In the genomic region with DNA sequence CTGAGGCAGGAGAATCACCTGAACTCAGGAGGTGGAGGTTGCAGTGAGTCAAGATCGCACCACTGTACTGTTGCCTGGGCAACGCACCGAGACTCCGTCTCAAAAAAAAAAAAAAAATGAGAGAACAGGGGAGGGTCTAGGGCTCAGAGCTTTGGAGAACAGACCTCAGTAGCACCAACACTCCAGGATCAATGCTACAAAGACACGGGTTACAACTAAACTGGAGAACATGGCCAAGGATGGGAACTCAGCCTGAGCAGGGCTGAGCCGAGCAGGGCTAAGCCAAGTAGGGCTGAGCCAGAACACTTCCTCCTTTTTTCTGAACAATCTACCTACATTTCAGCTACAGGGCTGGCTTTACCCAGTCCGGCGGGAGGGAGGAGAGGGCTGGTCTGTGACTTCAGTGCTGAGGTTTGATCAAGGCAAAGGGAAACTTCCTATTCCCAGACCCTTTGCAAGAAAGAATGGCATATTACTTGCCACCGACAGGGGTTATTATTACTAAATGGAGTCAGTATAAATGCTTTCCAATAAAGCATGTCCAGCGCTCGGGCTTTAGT, we compare ENCODE assay signal across 1 cellular context.
TF ChIP-seq lines count a peak whose summit lies in the region.

No MANE protein-coding gene starts in this region.

TF ChIP-seq in GM23338, 12 proteins besides CTCF, POLR2A, EP300 and RAD21 (continued from another document):
- TF ChIP-seq, protein P1, sequence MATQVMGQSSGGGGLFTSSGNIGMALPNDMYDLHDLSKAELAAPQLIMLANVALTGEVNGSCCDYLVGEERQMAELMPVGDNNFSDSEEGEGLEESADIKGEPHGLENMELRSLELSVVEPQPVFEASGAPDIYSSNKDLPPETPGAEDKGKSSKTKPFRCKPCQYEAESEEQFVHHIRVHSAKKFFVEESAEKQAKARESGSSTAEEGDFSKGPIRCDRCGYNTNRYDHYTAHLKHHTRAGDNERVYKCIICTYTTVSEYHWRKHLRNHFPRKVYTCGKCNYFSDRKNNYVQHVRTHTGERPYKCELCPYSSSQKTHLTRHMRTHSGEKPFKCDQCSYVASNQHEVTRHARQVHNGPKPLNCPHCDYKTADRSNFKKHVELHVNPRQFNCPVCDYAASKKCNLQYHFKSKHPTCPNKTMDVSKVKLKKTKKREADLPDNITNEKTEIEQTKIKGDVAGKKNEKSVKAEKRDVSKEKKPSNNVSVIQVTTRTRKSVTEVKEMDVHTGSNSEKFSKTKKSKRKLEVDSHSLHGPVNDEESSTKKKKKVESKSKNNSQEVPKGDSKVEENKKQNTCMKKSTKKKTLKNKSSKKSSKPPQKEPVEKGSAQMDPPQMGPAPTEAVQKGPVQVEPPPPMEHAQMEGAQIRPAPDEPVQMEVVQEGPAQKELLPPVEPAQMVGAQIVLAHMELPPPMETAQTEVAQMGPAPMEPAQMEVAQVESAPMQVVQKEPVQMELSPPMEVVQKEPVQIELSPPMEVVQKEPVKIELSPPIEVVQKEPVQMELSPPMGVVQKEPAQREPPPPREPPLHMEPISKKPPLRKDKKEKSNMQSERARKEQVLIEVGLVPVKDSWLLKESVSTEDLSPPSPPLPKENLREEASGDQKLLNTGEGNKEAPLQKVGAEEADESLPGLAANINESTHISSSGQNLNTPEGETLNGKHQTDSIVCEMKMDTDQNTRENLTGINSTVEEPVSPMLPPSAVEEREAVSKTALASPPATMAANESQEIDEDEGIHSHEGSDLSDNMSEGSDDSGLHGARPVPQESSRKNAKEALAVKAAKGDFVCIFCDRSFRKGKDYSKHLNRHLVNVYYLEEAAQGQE (IDR thresholded peaks at IDR 0.05; ENCODE audit: unreplicated experiment): no peak
- TF ChIP-seq EZH2phosphoT487 (IDR thresholded peaks at IDR 0.05; ENCODE audit: unreplicated experiment) (no peak), EZH2 (IDR thresholded peaks at IDR 0.05; ENCODE audit: low read depth, unreplicated experiment) (no peak), CREB1 (CRISPR knock-in tag; IDR thresholded peaks at IDR 0.05; ENCODE audit: low read depth) (no peak), NANOG (IDR thresholded peaks at IDR 0.05; ENCODE audit: borderline replicate concordance) (no peak), ZNF331 (CRISPR knock-in tag; IDR thresholded peaks at IDR 0.05; ENCODE audit: low read depth) (no peak), STAT1 (IDR thresholded peaks at IDR 0.05; ENCODE audit: unreplicated experiment) (no peak), ZNF114 (CRISPR knock-in tag; IDR thresholded peaks at IDR 0.05) (no peak), JUNB (IDR thresholded peaks at IDR 0.05; ENCODE audit: unreplicated experiment) (no peak), POLR2AphosphoS5 (IDR thresholded peaks at IDR 0.05; ENCODE audit: low read depth) (no peak)
- TF ChIP-seq, protein P2, sequence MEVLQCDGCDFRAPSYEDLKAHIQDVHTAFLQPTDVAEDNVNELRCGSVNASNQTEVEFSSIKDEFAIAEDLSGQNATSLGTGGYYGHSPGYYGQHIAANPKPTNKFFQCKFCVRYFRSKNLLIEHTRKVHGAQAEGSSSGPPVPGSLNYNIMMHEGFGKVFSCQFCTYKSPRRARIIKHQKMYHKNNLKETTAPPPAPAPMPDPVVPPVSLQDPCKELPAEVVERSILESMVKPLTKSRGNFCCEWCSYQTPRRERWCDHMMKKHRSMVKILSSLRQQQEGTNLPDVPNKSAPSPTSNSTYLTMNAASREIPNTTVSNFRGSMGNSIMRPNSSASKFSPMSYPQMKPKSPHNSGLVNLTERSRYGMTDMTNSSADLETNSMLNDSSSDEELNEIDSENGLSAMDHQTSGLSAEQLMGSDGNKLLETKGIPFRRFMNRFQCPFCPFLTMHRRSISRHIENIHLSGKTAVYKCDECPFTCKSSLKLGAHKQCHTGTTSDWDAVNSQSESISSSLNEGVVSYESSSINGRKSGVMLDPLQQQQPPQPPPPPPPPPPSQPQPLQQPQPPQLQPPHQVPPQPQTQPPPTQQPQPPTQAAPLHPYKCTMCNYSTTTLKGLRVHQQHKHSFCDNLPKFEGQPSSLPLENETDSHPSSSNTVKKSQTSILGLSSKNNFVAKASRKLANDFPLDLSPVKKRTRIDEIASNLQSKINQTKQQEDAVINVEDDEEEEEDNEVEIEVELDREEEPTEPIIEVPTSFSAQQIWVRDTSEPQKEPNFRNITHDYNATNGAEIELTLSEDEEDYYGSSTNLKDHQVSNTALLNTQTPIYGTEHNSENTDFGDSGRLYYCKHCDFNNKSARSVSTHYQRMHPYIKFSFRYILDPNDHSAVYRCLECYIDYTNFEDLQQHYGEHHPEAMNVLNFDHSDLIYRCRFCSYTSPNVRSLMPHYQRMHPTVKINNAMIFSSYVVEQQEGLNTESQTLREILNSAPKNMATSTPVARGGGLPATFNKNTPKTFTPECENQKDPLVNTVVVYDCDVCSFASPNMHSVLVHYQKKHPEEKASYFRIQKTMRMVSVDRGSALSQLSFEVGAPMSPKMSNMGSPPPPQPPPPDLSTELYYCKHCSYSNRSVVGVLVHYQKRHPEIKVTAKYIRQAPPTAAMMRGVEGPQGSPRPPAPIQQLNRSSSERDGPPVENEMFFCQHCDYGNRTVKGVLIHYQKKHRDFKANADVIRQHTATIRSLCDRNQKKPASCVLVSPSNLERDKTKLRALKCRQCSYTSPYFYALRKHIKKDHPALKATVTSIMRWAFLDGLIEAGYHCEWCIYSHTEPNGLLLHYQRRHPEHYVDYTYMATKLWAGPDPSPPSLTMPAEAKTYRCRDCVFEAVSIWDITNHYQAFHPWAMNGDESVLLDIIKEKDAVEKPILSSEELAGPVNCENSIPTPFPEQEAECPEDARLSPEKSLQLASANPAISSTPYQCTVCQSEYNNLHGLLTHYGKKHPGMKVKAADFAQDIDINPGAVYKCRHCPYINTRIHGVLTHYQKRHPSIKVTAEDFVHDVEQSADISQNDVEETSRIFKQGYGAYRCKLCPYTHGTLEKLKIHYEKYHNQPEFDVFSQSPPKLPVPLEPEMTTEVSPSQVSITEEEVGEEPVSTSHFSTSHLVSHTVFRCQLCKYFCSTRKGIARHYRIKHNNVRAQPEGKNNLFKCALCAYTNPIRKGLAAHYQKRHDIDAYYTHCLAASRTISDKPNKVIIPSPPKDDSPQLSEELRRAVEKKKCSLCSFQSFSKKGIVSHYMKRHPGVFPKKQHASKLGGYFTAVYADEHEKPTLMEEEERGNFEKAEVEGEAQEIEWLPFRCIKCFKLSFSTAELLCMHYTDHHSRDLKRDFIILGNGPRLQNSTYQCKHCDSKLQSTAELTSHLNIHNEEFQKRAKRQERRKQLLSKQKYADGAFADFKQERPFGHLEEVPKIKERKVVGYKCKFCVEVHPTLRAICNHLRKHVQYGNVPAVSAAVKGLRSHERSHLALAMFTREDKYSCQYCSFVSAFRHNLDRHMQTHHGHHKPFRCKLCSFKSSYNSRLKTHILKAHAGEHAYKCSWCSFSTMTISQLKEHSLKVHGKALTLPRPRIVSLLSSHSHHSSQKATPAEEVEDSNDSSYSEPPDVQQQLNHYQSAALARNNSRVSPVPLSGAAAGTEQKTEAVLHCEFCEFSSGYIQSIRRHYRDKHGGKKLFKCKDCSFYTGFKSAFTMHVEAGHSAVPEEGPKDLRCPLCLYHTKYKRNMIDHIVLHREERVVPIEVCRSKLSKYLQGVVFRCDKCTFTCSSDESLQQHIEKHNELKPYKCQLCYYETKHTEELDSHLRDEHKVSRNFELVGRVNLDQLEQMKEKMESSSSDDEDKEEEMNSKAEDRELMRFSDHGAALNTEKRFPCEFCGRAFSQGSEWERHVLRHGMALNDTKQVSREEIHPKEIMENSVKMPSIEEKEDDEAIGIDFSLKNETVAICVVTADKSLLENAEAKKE (CRISPR knock-in tag; IDR thresholded peaks at IDR 0.05): no peak
